In genomic region chr1:11064942-11065341, GRCh38 we compare ENCODE assay signal across 1 cellular context.
TF ChIP-seq lines count a peak whose summit lies in the region.

No MANE protein-coding gene starts in this region.

TF ChIP-seq in K562, 482 proteins besides CTCF, POLR2A, EP300 and RAD21:
- no peak for TF ChIP-seq SMARCA4 (IDR thresholded peaks at IDR 0.05)
- peak; percentile 99 for TF ChIP-seq RBM25 (IDR thresholded peaks at IDR 0.05; ENCODE audit: low read depth, low read length, severe bottlenecking)
- peak in 1 of 2 experiments; percentile 74; a peak in 1 of 4 replicates for TF ChIP-seq RCOR1 (IDR thresholded peaks at IDR 0.05; ENCODE audit: borderline replicate concordance in 1 of 2, low read depth in 2 of 2, low read length in 2 of 2)
- TF ChIP-seq PTBP1 (IDR thresholded peaks at IDR 0.05; ENCODE audit: low read depth, low read length): peak; percentile 88; the same call in 1 of the 2 replicates
- no peak for TF ChIP-seq STAT5B (CRISPR knock-in tag; IDR thresholded peaks at IDR 0.05)
- TF ChIP-seq HLTF (IDR thresholded peaks at IDR 0.05): peak; percentile 91
- 0 out of 3 replicates have a peak, but pooled peaks of 1 of the 2 experiments have one; percentile 24 for TF ChIP-seq CBX3 (IDR thresholded peaks at IDR 0.05; ENCODE audit: borderline replicate concordance in 1 of 2, low read length in 2 of 2)
- peak; percentile 78; the same call in 1 of the 2 replicates for TF ChIP-seq BCOR (IDR thresholded peaks at IDR 0.05)
- peak in 1 of 2 experiments; percentile 61; a peak in 1 of 4 replicates for TF ChIP-seq KDM1A (IDR thresholded peaks at IDR 0.05)
- TF ChIP-seq GATAD2B (IDR thresholded peaks at IDR 0.05; ENCODE audit: borderline replicate concordance): no peak
- TF ChIP-seq SIRT6 (IDR thresholded peaks at IDR 0.05; ENCODE audit: low read depth, low read length): no peak
- peak; percentile 92 for TF ChIP-seq SMARCA5 (IDR thresholded peaks at IDR 0.05)
TF ChIP-seq in K562: peak in this region for 8.
